14 cellular contexts compared by ENCODE assay signal in the genomic region with DNA sequence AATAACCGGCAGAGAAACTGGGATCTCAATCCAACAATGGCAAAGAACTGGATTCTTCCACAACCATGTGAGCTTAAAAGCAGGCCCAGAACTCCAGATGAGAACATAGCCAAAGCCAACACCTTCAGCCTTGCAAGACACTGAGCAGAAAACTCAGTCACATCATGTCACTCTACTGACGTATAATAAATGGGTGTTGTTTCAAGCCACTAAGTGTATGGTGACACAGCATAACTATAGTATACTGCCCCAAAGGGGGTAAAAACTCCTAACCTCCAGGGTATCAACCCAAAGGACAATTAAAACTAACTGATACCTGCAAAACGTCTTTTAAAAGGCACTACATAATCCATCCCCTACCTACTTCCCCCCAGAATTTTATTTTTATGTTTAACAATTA.
"Had no signal": no experiment of that assay in that cellular context is flagged by ENCODE, and none has a peak within 500 bp of the region (broad histone marks: within the 10 kb centered on the region; RNA-seq: fewer than 3 reads in every experiment).

No MANE protein-coding gene starts in this region.

- H3K9me3 Mint-ChIP-seq: activated naive CD4-positive, alpha-beta T cell treated with anti-CD3 and anti-CD28 coated beads, Interleukin-2, amount 50 U/mL, for 24 hours; activated T-helper 17 cell treated with anti-CD3 and anti-CD28 coated beads, Interleukin-2, amount 50 U/mL, for 72 hours; mesothelial cell of epicardium; type B pancreatic cell had no signal

- H3K27ac ChIP-seq: psoas muscle, sigmoid colon, suprapubic skin had no signal

- H3K4me3 Mint-ChIP-seq: mesothelial cell of epicardium, type B pancreatic cell had no signal

- H3K27me3 Mint-ChIP-seq: activated naive CD4-positive, alpha-beta T cell treated with anti-CD3 and anti-CD28 coated beads, Interleukin-2, amount 50 U/mL, for 24 hours; activated T-helper 17 cell treated with anti-CD3 and anti-CD28 coated beads, Interleukin-2, amount 50 U/mL, for 72 hours; type B pancreatic cell had no signal

- H3K27ac Mint-ChIP-seq: mesothelial cell of epicardium, type B pancreatic cell had no signal

- H3K4me3 ChIP-seq: psoas muscle, sigmoid colon, suprapubic skin had no signal

- H3K36me3 Mint-ChIP-seq: type B pancreatic cell had no signal

- H3K27me3 ChIP-seq: sigmoid colon, suprapubic skin had no signal

- H3K4me1 ChIP-seq: psoas muscle, sigmoid colon, suprapubic skin had no signal

- H3K36me3 ChIP-seq: sigmoid colon had no signal

- DNase-seq: activated CD4-positive, alpha-beta T cell treated with anti-CD3 and anti-CD28 coated beads for 36 hours; activated T-cell treated with anti-CD3 and anti-CD28 coated beads for 4 hours; dermis blood vessel endothelial cell; kidney glomerular epithelial cell; psoas muscle; sigmoid colon; stimulated activated CD4-positive, alpha-beta T cell treated with anti-CD3 and anti-CD28 coated beads, Interleukin-12 subunit alpha, Interleukin-12 subunit beta, amount 100 ng/mL, for 4 hours; stimulated activated naive CD8-positive, alpha-beta T cell treated with anti-CD3 and anti-CD28 coated beads, Interleukin-15, Interleukin-2, amounts not matched to agents 100 U/mL and 50 U/mL, for 24 hours; T-helper 9 cell had no signal

- H3K9me3 ChIP-seq: psoas muscle, sigmoid colon, suprapubic skin had no signal

- ATAC-seq: psoas muscle had no signal

- H3K4me1 Mint-ChIP-seq: mesothelial cell of epicardium had no signal
